29 cellular contexts compared by ENCODE assay signal in the genomic region with DNA sequence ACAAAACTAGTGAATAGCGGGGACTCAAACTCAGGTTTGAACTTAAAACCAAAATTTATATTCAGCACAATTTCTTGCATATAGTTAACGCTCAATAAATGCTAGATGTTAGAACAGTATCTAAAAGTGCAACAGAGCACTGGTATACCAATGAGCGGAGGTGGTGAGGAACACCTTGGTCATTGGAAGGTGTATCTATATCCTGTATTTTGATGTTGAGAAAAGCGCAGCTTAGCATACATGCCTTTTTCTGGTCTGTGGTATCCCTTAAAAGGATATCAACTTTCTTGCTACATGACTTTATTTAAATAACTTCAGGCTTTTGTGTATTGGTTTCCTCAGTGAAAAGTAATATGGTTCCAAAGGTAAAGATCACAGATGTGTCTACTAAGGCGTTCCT.
"Had no signal": no experiment of that assay in that cellular context is flagged by ENCODE, and none has a peak within 500 bp of the region (broad histone marks: within the 10 kb centered on the region; RNA-seq: fewer than 3 reads in every experiment).

No MANE protein-coding gene starts in this region.

- DNase-seq: colonic mucosa; cortex of kidney; dermis blood vessel endothelial cell; dorsolateral prefrontal cortex; effector CD4-positive, alpha-beta T cell; effector CD8-positive, alpha-beta T cell; effector memory CD4-positive, alpha-beta T cell; effector memory CD8-positive, alpha-beta T cell; endodermal cell; erythroblast; esophagus squamous epithelium; foreskin fibroblast; foreskin keratinocyte; foreskin melanocyte; gastrocnemius medialis; glutamatergic neuron; head of caudate nucleus; heart left ventricle; heart right ventricle had no signal

- H3K4me3 Mint-ChIP-seq: dendritic cell treated with granulocyte-macrophage colony-stimulating factor and Interleukin-4, amounts not matched to agents 40 ng/mL and 50 ng/mL, for 4 days; effector memory CD8-positive, alpha-beta T cell; endodermal cell had no signal

- H3K36me3 ChIP-seq: colonic mucosa, gastrocnemius medialis, gastroesophageal sphincter had no signal

- H3K27ac ChIP-seq: colonic mucosa, coronary artery, dorsolateral prefrontal cortex, epithelial cell of prostate, esophagus muscularis mucosa, esophagus squamous epithelium, foreskin keratinocyte, gastrocnemius medialis, gastroesophageal sphincter, heart left ventricle, heart right ventricle had no signal

- ATAC-seq: effector memory CD8-positive, alpha-beta T cell; esophagus mucosa; foreskin keratinocyte; gastrocnemius medialis; gastroesophageal sphincter; heart left ventricle; heart right ventricle had no signal

- H3K9me3 Mint-ChIP-seq: dendritic cell treated with granulocyte-macrophage colony-stimulating factor and Interleukin-4, amounts not matched to agents 40 ng/mL and 50 ng/mL, for 4 days; effector memory CD8-positive, alpha-beta T cell; endodermal cell had no signal

- H3K4me3 ChIP-seq: colonic mucosa, coronary artery, dorsolateral prefrontal cortex, esophagus muscularis mucosa, esophagus squamous epithelium, gastrocnemius medialis, gastroesophageal sphincter, heart left ventricle, heart right ventricle had no signal

- H3K27me3 Mint-ChIP-seq: dendritic cell treated with granulocyte-macrophage colony-stimulating factor and Interleukin-4, amounts not matched to agents 40 ng/mL and 50 ng/mL, for 4 days; effector memory CD8-positive, alpha-beta T cell had no signal

- H3K27ac Mint-ChIP-seq: dendritic cell treated with granulocyte-macrophage colony-stimulating factor and Interleukin-4, amounts not matched to agents 40 ng/mL and 50 ng/mL, for 4 days; effector memory CD8-positive, alpha-beta T cell; endodermal cell had no signal

- H3K27me3 ChIP-seq: colonic mucosa, dorsolateral prefrontal cortex, esophagus muscularis mucosa, esophagus squamous epithelium, foreskin keratinocyte, gastrocnemius medialis, gastroesophageal sphincter, heart left ventricle, heart right ventricle had no signal

- FAIRE-seq: colon, endometrium, endothelial cell of umbilical vein, frontal cortex had no signal

- H3K4me1 ChIP-seq: colonic mucosa, esophagus muscularis mucosa, esophagus squamous epithelium, foreskin keratinocyte, gastrocnemius medialis, gastroesophageal sphincter, heart left ventricle, heart right ventricle had no signal

- H3K9me3 ChIP-seq: colonic mucosa, esophagus muscularis mucosa, esophagus squamous epithelium, gastrocnemius medialis, gastroesophageal sphincter, heart left ventricle, heart right ventricle had no signal
